Comparison of ENCODE assay signal across 19 cellular contexts in the genomic region with DNA sequence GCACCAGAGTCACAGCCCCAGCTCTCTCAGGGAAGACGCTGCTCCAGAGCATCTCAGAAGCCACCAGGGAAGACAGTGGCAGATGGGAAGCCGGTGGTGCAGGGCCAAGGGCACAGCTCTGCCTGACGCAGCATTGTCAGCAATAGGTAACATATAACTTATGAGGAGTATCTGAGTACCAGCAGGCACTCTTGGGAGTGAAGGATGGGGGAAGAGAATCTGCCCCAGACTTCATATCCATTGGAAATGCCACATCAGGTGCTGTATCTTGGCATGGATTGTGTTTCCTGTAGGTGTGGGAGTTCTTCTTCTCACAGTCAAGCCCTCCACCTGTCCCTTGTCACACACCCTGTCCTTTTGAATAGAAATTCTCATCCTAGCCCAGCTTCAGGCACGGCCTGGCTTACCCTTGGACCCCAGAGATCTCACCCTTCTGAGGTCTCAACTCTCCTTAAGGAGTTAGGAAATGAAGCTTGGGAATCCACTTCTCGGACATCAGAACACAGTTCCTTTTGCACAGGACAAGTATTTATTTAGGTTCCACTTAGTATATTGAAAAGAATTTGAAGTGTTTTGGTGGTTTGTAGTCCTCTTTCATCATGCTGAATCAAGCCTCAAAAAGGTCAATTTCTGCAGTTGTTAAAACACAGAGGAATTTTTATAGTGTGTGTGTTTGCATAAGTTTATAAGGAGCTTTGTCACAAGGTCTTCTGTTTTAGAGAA. TPM values are rescaled to one million over a fixed set of nuclear protein-coding genes. Genes with fewer than 3 reads are reported as not detected.
A peak's percentile ranks its signal among the peaks of the same experiment; 100 is the strongest.
DNase-seq lines count a peak whose midpoint lies in the region; ATAC-seq and TF ChIP-seq lines count a peak whose summit lies in the region.
"Had no signal": no experiment of that assay in that cellular context is flagged by ENCODE, and none has a peak within 500 bp of the region (broad histone marks: within the 10 kb centered on the region; RNA-seq: fewer than 3 reads in every experiment).

No MANE protein-coding gene starts in this region.

- H3K4me3 Mint-ChIP-seq in stimulated activated memory B cell treated with anti-CD40 and anti-IgM and Interleukin-4, amounts not matched to agents 10 μg/mL and 1 μg/mL and 100 μg/mL, for 72 hours, result no peak overlapping the region
- H3K4me3 Mint-ChIP-seq: activated CD4-positive, alpha-beta T cell treated with anti-CD3 and anti-CD28 coated beads, Interleukin-2, amount 10 ng/mL, durations not matched to agents 24 days and 14 days; activated naive CD8-positive, alpha-beta T cell; natural killer cell had no signal

- no peak overlapping the region for H3K27ac Mint-ChIP-seq in stimulated activated memory B cell treated with anti-CD40 and anti-IgM and Interleukin-4, amounts not matched to agents 10 μg/mL and 1 μg/mL and 100 μg/mL, for 72 hours
- H3K27ac Mint-ChIP-seq: activated CD4-positive, alpha-beta T cell treated with anti-CD3 and anti-CD28 coated beads, Interleukin-2, amount 10 ng/mL, durations not matched to agents 24 days and 14 days; activated naive CD8-positive, alpha-beta T cell; natural killer cell had no signal

- no peaks in the 10 kb centered on the region for H3K36me3 Mint-ChIP-seq in stimulated activated memory B cell treated with anti-CD40 and anti-IgM and Interleukin-4, amounts not matched to agents 10 μg/mL and 1 μg/mL and 100 μg/mL, for 72 hours
- H3K36me3 Mint-ChIP-seq: activated naive CD8-positive, alpha-beta T cell; natural killer cell had no signal

- in situ Hi-C loops in Caki2 (cut with HindIII; ENCODE audit: low pct_unique_long_range_greater_than_20kb, low sequenced_read_pairs), result no loop called here
- in situ Hi-C loops in astrocyte of the cerebellum (cut with HindIII; ENCODE audit: low sequenced_read_pairs), result no loop called here

- H3K4me3 ChIP-seq in astrocyte of the cerebellum (ENCODE audit: low read depth, low read length), result no peak overlapping the region
- H3K4me3 ChIP-seq: BLaER1 treated with 17β-estradiol and CSF1 and Interleukin-3, amounts not matched to agents 10 nM and 100 nM; stomach had no signal

- ATAC-seq in stimulated activated memory B cell treated with anti-CD40 and anti-IgM and Interleukin-4, amounts not matched to agents 10 μg/mL and 1 μg/mL and 100 μg/mL, for 72 hours, result peak; percentile 27
- ATAC-seq in HG02840 (IDR thresholded peaks at IDR 0.05; ENCODE audit: low FRiP score, unreplicated experiment), result no peak
- ATAC-seq: foreskin keratinocyte, left lobe of liver, natural killer cell had no signal

- peaks cover 8% of the 10 kb centered on the region for H3K27me3 Mint-ChIP-seq in stimulated activated memory B cell treated with anti-CD40 and anti-IgM and Interleukin-4, amounts not matched to agents 10 μg/mL and 1 μg/mL and 100 μg/mL, for 72 hours
- H3K27me3 Mint-ChIP-seq: activated CD4-positive, alpha-beta T cell treated with anti-CD3 and anti-CD28 coated beads, Interleukin-2, amount 10 ng/mL, durations not matched to agents 24 days and 14 days; activated naive CD8-positive, alpha-beta T cell had no signal

- no peaks in the 10 kb centered on the region for H3K9me3 Mint-ChIP-seq in stimulated activated memory B cell treated with anti-CD40 and anti-IgM and Interleukin-4, amounts not matched to agents 10 μg/mL and 1 μg/mL and 100 μg/mL, for 72 hours
- H3K9me3 Mint-ChIP-seq: activated CD4-positive, alpha-beta T cell treated with anti-CD3 and anti-CD28 coated beads, Interleukin-2, amount 10 ng/mL, durations not matched to agents 24 days and 14 days; natural killer cell had no signal

- DNase-seq in Caki2 (ENCODE audit: low read depth) (peak; percentile 46), astrocyte of the cerebellum (ENCODE audit: low read depth) (peak; percentile 63), kidney tubule cell (ENCODE audit: low spot score) (peak; percentile 34), NCI-H2107 (lab: John Stamatoyannopoulos, UW) (no peak), GM19240 (ENCODE audit: insufficient read length, low spot score) (no peak)
- DNase-seq in activated CD4-positive, alpha-beta T cell treated with anti-CD3 and anti-CD28 coated beads, Interleukin-2, amount 50 U/mL, for 48 hours, result no peak
- DNase-seq: activated CD4-positive, alpha-beta T cell treated with anti-CD3 and anti-CD28 coated beads, Interleukin-2, amount 10 ng/mL, durations not matched to agents 24 days and 14 days; activated T-cell treated with anti-CD3 and anti-CD28 coated beads, Interleukin-2, amount 50 U/mL, for 1 hour; effector memory CD4-positive, alpha-beta T cell; foreskin keratinocyte; natural killer cell; NCI-H2029 treated with DMSO at 0.1 percent for 48 hours; NCI-H69; stomach had no signal

- no peaks in the 10 kb centered on the region for H3K4me1 Mint-ChIP-seq in stimulated activated memory B cell treated with anti-CD40 and anti-IgM and Interleukin-4, amounts not matched to agents 10 μg/mL and 1 μg/mL and 100 μg/mL, for 72 hours
- H3K4me1 Mint-ChIP-seq: activated CD4-positive, alpha-beta T cell treated with anti-CD3 and anti-CD28 coated beads, Interleukin-2, amount 10 ng/mL, durations not matched to agents 24 days and 14 days; natural killer cell had no signal

- no peak for TF ChIP-seq CTCF in astrocyte of the cerebellum (IDR thresholded peaks at IDR 0.05; ENCODE audit: low read depth, low read length, missing control alignments)

RNA-seq across cellular contexts. Expression of a gene that starts 9.9 kb away (rescaled TPM):
- 250 and 305 TPM in 2 replicates for total RNA-seq in Caki2 (2014; rRNA removed; shearing (Covaris generic); ENCODE audit: low replicate concordance)

RNA-seq across cellular contexts. Expression of a gene that starts 13.8 kb away (rescaled TPM):
- 19.2 and 19.4 TPM in 2 replicates for total RNA-seq in Caki2 (2014; rRNA removed; shearing (Covaris generic); ENCODE audit: low replicate concordance)
- total RNA-seq: activated CD4-positive, alpha-beta T cell treated with anti-CD3 and anti-CD28 coated beads, Interleukin-2, amount 10 ng/mL, durations not matched to agents 24 days and 14 days; foreskin keratinocyte had no signal

Comparison
In these comparisons a context has a peak if more than half of its experiments do, and no peak if none do; other contexts are left out.
1. DNase-seq: peak in Caki2 (single experiment), astrocyte of the cerebellum (single experiment) and kidney tubule cell (single experiment); none in NCI-H2107 (single experiment), GM19240 (single experiment) and activated CD4-positive, alpha-beta T cell treated with anti-CD3 and anti-CD28 coated beads, Interleukin-2, amount 50 U/mL, for 48 hours (0 of 2).